ENCODE assay signal across 29 cellular contexts in the genomic region with DNA sequence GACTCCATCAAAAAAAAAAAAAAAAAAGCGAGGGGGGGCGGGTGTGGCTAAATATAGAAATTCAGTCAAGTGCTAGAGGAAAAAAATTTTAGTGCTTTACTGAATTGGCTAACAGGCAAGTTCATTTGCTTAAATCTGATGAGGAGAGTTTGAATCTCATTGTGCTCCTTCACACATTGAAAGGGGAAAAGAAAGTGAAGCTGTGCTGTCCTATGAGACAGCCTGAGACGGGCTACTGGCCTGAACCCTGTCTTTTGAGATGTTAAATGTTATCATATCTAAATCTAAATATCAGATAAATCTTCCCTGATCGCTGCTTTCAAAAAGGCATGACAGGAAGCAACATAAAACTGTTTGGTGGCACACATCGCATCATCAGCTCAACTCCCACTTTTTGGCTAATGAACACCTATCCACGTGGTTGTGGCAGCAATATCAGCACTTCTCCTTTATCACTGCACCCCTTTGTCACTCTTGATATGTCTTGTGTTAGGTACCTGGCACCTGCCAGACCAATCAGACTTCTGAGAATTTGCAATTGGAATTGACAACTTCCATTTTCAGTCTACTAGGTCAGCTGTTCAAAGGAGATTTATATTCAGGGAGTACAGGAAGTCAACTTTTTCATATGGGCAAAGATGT. TPM values are rescaled to one million over a fixed set of nuclear protein-coding genes. Genes with fewer than 3 reads are reported as not detected.
DNase-seq lines count a peak whose midpoint lies in the region; ATAC-seq and TF ChIP-seq lines count a peak whose summit lies in the region.
"Had no signal": no experiment of that assay in that cellular context is flagged by ENCODE, and none has a peak within 500 bp of the region (broad histone marks: within the 10 kb centered on the region; RNA-seq: fewer than 3 reads in every experiment).

No MANE protein-coding gene starts in this region.

- H2BK5ac ChIP-seq in mesendoderm (ENCODE audit: low read length): no peak overlapping the region

- peaks cover 0 to 1% of the 10 kb centered on the region in 2 donors for H3K9me3 Mint-ChIP-seq in effector memory CD8-positive, alpha-beta T cell
- H3K9me3 Mint-ChIP-seq: CD4-positive, alpha-beta T cell; neural crest cell; T-helper 1 cell treated with Interleukin-12 subunit alpha and Interleukin-12 subunit beta and Interleukin-4 antibody, amounts not matched to agents 30 μg/mL and 1 μg/mL, for 36 hours had no signal

- no CpG with 5 or more reads among the region's 6 CpGs for WGBS in mesendoderm (ENCODE audit: extremely low coverage, insufficient coverage, low lambda C conversion rate)

- H3K27ac ChIP-seq in mesendoderm (ENCODE audit: low read depth, low read length): no peak overlapping the region
- H3K27ac ChIP-seq: cardiac muscle cell, psoas muscle, SJSA1, tibial nerve, WERI-Rb-1 had no signal

- TF ChIP-seq CTCF in GM20000 (IDR thresholded peaks at IDR 0.05; ENCODE audit: extremely low read depth, missing control alignments): no peak

- no peak overlapping the region for H3K9ac ChIP-seq in mesendoderm (ENCODE audit: low read length)

- no peaks in the 10 kb centered on the region for H3K36me3 ChIP-seq in mesendoderm (ENCODE audit: control insufficient read depth, insufficient read depth, low read length)
- H3K36me3 ChIP-seq: cardiac muscle cell, SJSA1, tibial nerve, WERI-Rb-1 had no signal

- no peak overlapping the region for H2BK120ac ChIP-seq in mesendoderm (ENCODE audit: low read depth, low read length)

- no peak overlapping the region for H3K4ac ChIP-seq in mesendoderm (ENCODE audit: low read depth, low read length)

- H3K27me3 Mint-ChIP-seq in effector memory CD8-positive, alpha-beta T cell: peaks cover 0 to 11% of the 10 kb centered on the region in 2 donors
- H3K27me3 Mint-ChIP-seq: CD4-positive, alpha-beta T cell had no signal

- H3K18ac ChIP-seq in mesendoderm (ENCODE audit: low read length): no peak overlapping the region

- H2AK5ac ChIP-seq in mesendoderm (ENCODE audit: low read length): no peak overlapping the region

- no peak overlapping the region for H3K27ac Mint-ChIP-seq in effector memory CD8-positive, alpha-beta T cell
- H3K27ac Mint-ChIP-seq: CD4-positive, alpha-beta T cell; T-helper 1 cell treated with Interleukin-12 subunit alpha and Interleukin-12 subunit beta and Interleukin-4 antibody, amounts not matched to agents 30 μg/mL and 1 μg/mL, for 36 hours had no signal

- no peak overlapping the region for H3K4me3 ChIP-seq in mesendoderm (ENCODE audit: low read length)
- H3K4me3 ChIP-seq: cardiac muscle cell, dorsolateral prefrontal cortex, mucosa of descending colon, psoas muscle, SJSA1, tibial nerve had no signal

- no peaks in the 10 kb centered on the region for H3K36me3 Mint-ChIP-seq in effector memory CD8-positive, alpha-beta T cell (ENCODE audit: insufficient read depth)

- H3K4me2 ChIP-seq in mesendoderm (ENCODE audit: low read length): no peak overlapping the region

- H4K8ac ChIP-seq in mesendoderm (ENCODE audit: low read depth, low read length): no peak overlapping the region

- H3K4me1 ChIP-seq in mesendoderm (ENCODE audit: control insufficient read depth, low read depth, low read length): peaks cover 5% of the 10 kb centered on the region
- H3K4me1 ChIP-seq: psoas muscle, SJSA1 had no signal

- no peak overlapping the region for H2BK15ac ChIP-seq in mesendoderm (replicated peaks; ENCODE audit: low read depth)

- DNase-seq in mesendoderm (no peak), NCI-H187 (lab: John Stamatoyannopoulos, UW) (no peak), GM20000 (ENCODE audit: low spot score) (no peak)
- no peak for DNase-seq in effector memory CD8-positive, alpha-beta T cell
- DNase-seq: activated CD4-positive, alpha-beta T cell treated with anti-CD3 and anti-CD28 coated beads, Interleukin-2, amount 50 U/mL, for 4 hours; activated naive CD4-positive, alpha-beta T cell; CD4-positive, alpha-beta T cell; DMS 273 treated with DMSO at 0.1 percent for 48 hours; dorsolateral prefrontal cortex; foreskin fibroblast; HCEC 1CT; left ventricle myocardium superior; mucosa of descending colon; NCI-H1436 treated with DMSO at 0.1 percent for 48 hours; NCI-H774; PC-3; psoas muscle; stimulated activated CD4-positive, alpha-beta T cell treated with anti-CD3 and anti-CD28 coated beads, Interleukin-1b, Interleukin-23, amount 100 ng/mL, for 48 hours; stimulated activated naive CD4-positive, alpha-beta T cell; WERI-Rb-1 had no signal

- peaks cover 10 to 15% of the 10 kb centered on the region in 2 donors for H3K4me1 Mint-ChIP-seq in effector memory CD8-positive, alpha-beta T cell (ENCODE audit: low read depth in 2 of 2)

- H3K4me3 Mint-ChIP-seq in effector memory CD8-positive, alpha-beta T cell: no peak overlapping the region
- H3K4me3 Mint-ChIP-seq: CD4-positive, alpha-beta T cell; neural crest cell; T-helper 1 cell treated with Interleukin-12 subunit alpha and Interleukin-12 subunit beta and Interleukin-4 antibody, amounts not matched to agents 30 μg/mL and 1 μg/mL, for 36 hours had no signal

- ATAC-seq in GM18517 (IDR thresholded peaks at IDR 0.05; ENCODE audit: unreplicated experiment) (peak; percentile 33), GM21390 (IDR thresholded peaks at IDR 0.05; ENCODE audit: unreplicated experiment) (peak; percentile 46), HG03175 (IDR thresholded peaks at IDR 0.05; ENCODE audit: unreplicated experiment) (peak; percentile 55), HG03378 (IDR thresholded peaks at IDR 0.05; ENCODE audit: unreplicated experiment) (no peak)
- ATAC-seq in effector memory CD8-positive, alpha-beta T cell (replicated peaks): no peak
- ATAC-seq: left ventricle myocardium superior, mucosa of descending colon, PC-3, psoas muscle had no signal

- H4K5ac ChIP-seq in mesendoderm (ENCODE audit: low read length): no peak overlapping the region

- H3K79me1 ChIP-seq in mesendoderm (ENCODE audit: low read length): no peaks in the 10 kb centered on the region

- H3K23ac ChIP-seq in mesendoderm (ENCODE audit: low read length): no peak overlapping the region

- no peaks in the 10 kb centered on the region for H3K79me2 ChIP-seq in mesendoderm (ENCODE audit: control insufficient read depth, insufficient read depth, low read length)

- H3K56ac ChIP-seq in mesendoderm (ENCODE audit: low read length): peak overlapping the region; percentile 1

- no peaks in the 10 kb centered on the region for H3K27me3 ChIP-seq in mesendoderm (ENCODE audit: insufficient read depth, low read length, poor library complexity)
- H3K27me3 ChIP-seq: cardiac muscle cell, dorsolateral prefrontal cortex, SJSA1, tibial nerve had no signal

RNA-seq across cellular contexts. Expression of a gene that starts 14.0 kb away (rescaled TPM):
- polyA plus RNA-seq in mesendoderm (2013, experiment 1 of 2): not detected
- polyA plus RNA-seq in mesendoderm (2013, experiment 2 of 2): 0.03 TPM
- polyA plus RNA-seq: psoas muscle had no signal

RNA-seq across cellular contexts. Expression of a gene that starts 28.5 kb away (rescaled TPM):
- polyA plus RNA-seq in mesendoderm (2013, experiment 1 of 2): 2.2 TPM
- 2.2 TPM for polyA plus RNA-seq in mesendoderm (2013, experiment 2 of 2)

RNA-seq across cellular contexts. Expression of a gene that starts 36.1 kb away (rescaled TPM):
- 5.0 TPM for polyA plus RNA-seq in mesendoderm (2013, experiment 1 of 2)
- polyA plus RNA-seq in mesendoderm (2013, experiment 2 of 2): 4.9 TPM

RNA-seq across cellular contexts. Expression of a gene that starts 50.5 kb away (rescaled TPM):
- 4.0 TPM for polyA plus RNA-seq in mesendoderm (2013, experiment 1 of 2)
- 4.0 TPM for polyA plus RNA-seq in mesendoderm (2013, experiment 2 of 2)

Comparison
In these comparisons a context has a peak if more than half of its experiments do, and no peak if none do; other contexts are left out.
1. ATAC-seq: peak in GM18517 (single experiment), GM21390 (single experiment) and HG03175 (single experiment); none in effector memory CD8-positive, alpha-beta T cell (single experiment) and HG03378 (single experiment).